In the genomic region with DNA sequence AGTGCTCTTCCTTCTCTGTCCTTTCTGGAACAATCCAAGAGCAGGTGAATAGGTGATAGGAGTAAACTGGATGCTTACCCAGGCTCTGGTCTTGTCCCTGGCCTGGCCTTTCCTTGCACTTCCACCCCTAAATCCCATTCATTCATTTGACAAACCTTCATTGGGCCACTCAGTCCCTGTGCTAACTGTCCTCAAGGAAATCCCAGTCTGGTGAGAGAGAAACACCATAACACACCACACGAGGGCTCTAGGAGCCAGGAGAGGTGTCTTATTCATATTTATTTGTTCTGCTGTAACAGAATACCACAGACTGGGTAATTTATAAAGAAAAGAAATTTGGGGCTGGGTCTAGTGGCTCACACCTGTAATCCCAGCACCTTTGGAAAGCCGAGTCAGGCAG, we compare ENCODE assay signal across 11 cellular contexts. TPM values are rescaled to one million over a fixed set of nuclear protein-coding genes. Genes with fewer than 3 reads are reported as not detected.
DNase-seq lines count a peak whose midpoint lies in the region; ATAC-seq and TF ChIP-seq lines count a peak whose summit lies in the region.
"Had no signal": no experiment of that assay in that cellular context is flagged by ENCODE, and none has a peak within 500 bp of the region (broad histone marks: within the 10 kb centered on the region; RNA-seq: fewer than 3 reads in every experiment).

No MANE protein-coding gene starts in this region.

- no peak for ATAC-seq in HG03571 (IDR thresholded peaks at IDR 0.05; ENCODE audit: unreplicated experiment)

- H3K79me2 ChIP-seq in PC-9 (ENCODE audit: low read depth), result no peaks in the 10 kb centered on the region

- H4K20me1 ChIP-seq in PC-9 (ENCODE audit: insufficient read depth), result no peaks in the 10 kb centered on the region

- POLR2A ChIA-PET in AG04449 (lab: Yijun Ruan, JAX), result no interaction called here
- POLR2A ChIA-PET in PC-9 (lab: Charles Lee; ENCODE audit: unreplicated experiment), result no interaction called here

- H3K4me2 ChIP-seq in PC-9, result no peak overlapping the region

- no peaks in the 10 kb centered on the region for H3F3A ChIP-seq in PC-9 (ENCODE audit: insufficient read depth, low read depth)

- H3K36me3 ChIP-seq in PC-9 (ENCODE audit: low read depth), result no peaks in the 10 kb centered on the region
- H3K36me3 ChIP-seq: MG63 had no signal

- no TSS peak for BruUV-seq in PC-9 (replicated peaks; lab: Mats Ljungman, UMichigan)

- no peak overlapping the region for H3K27ac ChIP-seq in PC-9

- CTCF ChIA-PET in AG04449 (lab: Yijun Ruan, JAX) (interaction anchor here (1.5 to 7.1 kb wide), 2 partner anchors 16 to 29 kb away, joined by 3 to 38 read pairs; no protein-coding TSS in a partner anchor), PC-9 (lab: Charles Lee) (interaction anchor here (0.6 kb wide), 1 partner anchor 39 kb away, joined by 13 read pairs; no protein-coding TSS in a partner anchor)

- no peaks in the 10 kb centered on the region for H3K27me3 ChIP-seq in PC-9 (ENCODE audit: insufficient read depth, low read depth)
- H3K27me3 ChIP-seq: MG63 had no signal

- 0 out of 2 replicates have a peak, but pooled peaks cover 4% of the 10 kb centered on the region for H3K4me1 ChIP-seq in PC-9 (replicated peaks; ENCODE audit: insufficient read depth)

- intact Hi-C loops in PC-9 (cut with micrococcal nuclease; ENCODE audit: unreplicated experiment), result no loop called here

- H3K9me2 ChIP-seq in PC-9 (ENCODE audit: insufficient read depth), result no peaks in the 10 kb centered on the region

- no peak overlapping the region for H3K4me3 ChIP-seq in AG04449 (ENCODE audit: low read depth, low read length)
- H3K4me3 ChIP-seq in PC-9, result no peak overlapping the region
- H3K4me3 ChIP-seq: MG63 had no signal

- in situ Hi-C loops in GM13976 (cut with MboI; ENCODE audit: low sequenced_read_pairs, unreplicated experiment), result no loop called here

- H3K9me3 ChIP-seq in PC-9 (ENCODE audit: insufficient read depth, low read depth), result no peaks in the 10 kb centered on the region
- H3K9me3 ChIP-seq: MG63 had no signal

- H2AFZ ChIP-seq in PC-9, result no peak overlapping the region

- no peak for DNase-seq in AG04449 (ENCODE audit: low read depth, low spot score)
- no peak for DNase-seq in GM13976 (ENCODE audit: low spot score)
- DNase-seq in PC-9, result peak; percentile 32 to 50
- peak; percentile 12 for DNase-seq in glomerular visceral epithelial cell (ENCODE audit: extremely low spot score)
- DNase-seq in activated CD8-positive, alpha-beta memory T cell treated with anti-CD3 and anti-CD28 coated beads for 24 hours, result no peak
- no peak for DNase-seq in NCI-H446 (lab: John Stamatoyannopoulos, UW)
- DNase-seq in activated naive CD4-positive, alpha-beta T cell (lab: John Stamatoyannopoulos, UW), result no peak
- DNase-seq: activated B cell treated with CpG ODN at 0.5 μM for 24 hours, MG63 had no signal

- TF ChIP-seq CTCF in AG04449 (IDR thresholded peaks at IDR 0.05; ENCODE audit: insufficient read depth, low read length, missing control alignments) (peak; percentile 18), GM13976 (IDR thresholded peaks at IDR 0.05; ENCODE audit: borderline replicate concordance, control extremely low read depth, extremely low read depth, insufficient read depth, missing control alignments) (peak; percentile 4), PC-9 (conservative IDR thresholded peaks at IDR 0.05) (peak; percentile 57)

RNA-seq across cellular contexts. Expression of a gene that starts 22.8 kb away (rescaled TPM):
- 0.24 and 0.43 TPM in 2 replicates for total RNA-seq in PC-9 (2021)
- total RNA-seq: activated B cell treated with CpG ODN at 0.5 μM for 24 hours, astrocyte had no signal

RNA-seq across cellular contexts. Expression of a gene that starts 30.0 kb away (rescaled TPM):
- 4.3 and 4.8 TPM in 2 replicates for total RNA-seq in PC-9 (2021)
- total RNA-seq: activated B cell treated with CpG ODN at 0.5 μM for 24 hours had no signal

RNA-seq across cellular contexts. Expression of a gene that starts 36.7 kb away (rescaled TPM):
- not detected in 2 replicates for total RNA-seq in PC-9 (2021)
- total RNA-seq: activated B cell treated with CpG ODN at 0.5 μM for 24 hours, astrocyte had no signal

Comparison
In these comparisons a context has a peak if more than half of its experiments do, and no peak if none do; other contexts are left out.
1. DNase-seq: peak in PC-9 (2 of 2) and glomerular visceral epithelial cell (single experiment); none in AG04449 (single experiment), GM13976 (single experiment), activated CD8-positive, alpha-beta memory T cell treated with anti-CD3 and anti-CD28 coated beads for 24 hours (single experiment), NCI-H446 (0 of 2) and activated naive CD4-positive, alpha-beta T cell (0 of 4).
2. CTCF ChIP-seq: peak in every context shown above with its lines; median percentile 57 in PC-9; 18 in AG04449; 4 in GM13976.